In genomic region chrX:118974908-118975671, GRCh38 we compare ENCODE assay signal across 8 cellular contexts. TPM values are rescaled to one million over a fixed set of nuclear protein-coding genes. Genes with fewer than 3 reads are reported as not detected.
DNase-seq lines count a peak whose midpoint lies in the region; ATAC-seq and TF ChIP-seq lines count a peak whose summit lies in the region.

No MANE protein-coding gene starts in this region.

- peak overlapping the region; percentile 69 for H3K27ac ChIP-seq in C4-2B
- H3K27ac ChIP-seq in GM23338 (ENCODE audit: low read depth): no peak overlapping the region

- H3K9me3 Mint-ChIP-seq in GM23338: no peaks in the 10 kb centered on the region

- no peaks in the 10 kb centered on the region for H3K36me3 ChIP-seq in GM23338 (ENCODE audit: insufficient read depth)

- H3K36me3 Mint-ChIP-seq in GM23338 (ENCODE audit: low read depth): no peaks in the 10 kb centered on the region

- H3K4me1 Mint-ChIP-seq in GM23338: peaks cover 9% of the 10 kb centered on the region

- peak overlapping the region; percentile 66 for H3K4me3 Mint-ChIP-seq in GM23338

- no peaks in the 10 kb centered on the region for H3K9me2 ChIP-seq in GM23338 (ENCODE audit: insufficient read depth)

- no peaks in the 10 kb centered on the region for H4K20me1 ChIP-seq in GM23338 (replicated peaks; ENCODE audit: insufficient read depth)

- intact Hi-C loops in posterior cingulate gyrus (cut with DNase I): no loop called here

- 0 out of 2 replicates have a peak overlapping the region, but pooled peaks have one; percentile 23 for H2AFZ ChIP-seq in GM23338

- peak; percentile 34 for ATAC-seq in GM23338
- ATAC-seq in GM21737 (IDR thresholded peaks at IDR 0.05; ENCODE audit: unreplicated experiment): no peak

- peaks cover 92% of the 10 kb centered on the region for H3K27me3 Mint-ChIP-seq in GM23338 (ENCODE audit: insufficient read depth, low read depth, poor library complexity)

- peak; percentile 17; the same call in 1 of the 2 replicates for TF ChIP-seq CTCF in C4-2B (conservative IDR thresholded peaks at IDR 0.05)
- no peak for TF ChIP-seq CTCF in GM23338 (conservative IDR thresholded peaks at IDR 0.05; ENCODE audit: low read depth in 2 of 2)

- DNase-seq in GM23338 (ENCODE audit: low spot score): peak; percentile 60
- peak; percentile 28 for DNase-seq in NOMO-1 treated with dmso at 0.1 percent for 144 hours (lab: John Stamatoyannopoulos, UW; ENCODE audit: unreplicated experiment)
- peak; percentile 32 for DNase-seq in activated T-helper 9 cell treated with anti-CD3 and anti-CD28 coated beads, Interleukin-2, amount 50 U/mL, for 16 hours (ENCODE audit: low read depth)
- DNase-seq in glomerular visceral epithelial cell (ENCODE audit: extremely low spot score): peak; percentile 4
- DNase-seq in posterior cingulate gyrus: peak in 8 of 10 donors; percentile 7 to 83 (median 34)
- no peak for DNase-seq in middle frontal gyrus (ENCODE audit: extremely low spot score, low spot score)

- no peaks in the 10 kb centered on the region for H3K4me1 ChIP-seq in GM23338 (ENCODE audit: insufficient read depth)

- H3K4me3 ChIP-seq in GM23338: peak overlapping the region; percentile 50

- H3K27ac Mint-ChIP-seq in GM23338: no peak overlapping the region

- no peaks in the 10 kb centered on the region for H3K79me2 ChIP-seq in GM23338 (replicated peaks; ENCODE audit: insufficient read depth)

- H3K27me3 ChIP-seq in GM23338 (ENCODE audit: insufficient read depth): peaks cover 100% of the 10 kb centered on the region

- peak overlapping the region; percentile 74 for H3K4me2 ChIP-seq in GM23338

- no peaks in the 10 kb centered on the region for H3F3A ChIP-seq in GM23338 (replicated peaks; ENCODE audit: low read depth)

TF ChIP-seq in GM23338, 12 proteins besides CTCF, POLR2A, EP300 and RAD21:
- TF ChIP-seq EZH2 (IDR thresholded peaks at IDR 0.05; ENCODE audit: low read depth, unreplicated experiment): peak; percentile 47
- TF ChIP-seq, protein P1, sequence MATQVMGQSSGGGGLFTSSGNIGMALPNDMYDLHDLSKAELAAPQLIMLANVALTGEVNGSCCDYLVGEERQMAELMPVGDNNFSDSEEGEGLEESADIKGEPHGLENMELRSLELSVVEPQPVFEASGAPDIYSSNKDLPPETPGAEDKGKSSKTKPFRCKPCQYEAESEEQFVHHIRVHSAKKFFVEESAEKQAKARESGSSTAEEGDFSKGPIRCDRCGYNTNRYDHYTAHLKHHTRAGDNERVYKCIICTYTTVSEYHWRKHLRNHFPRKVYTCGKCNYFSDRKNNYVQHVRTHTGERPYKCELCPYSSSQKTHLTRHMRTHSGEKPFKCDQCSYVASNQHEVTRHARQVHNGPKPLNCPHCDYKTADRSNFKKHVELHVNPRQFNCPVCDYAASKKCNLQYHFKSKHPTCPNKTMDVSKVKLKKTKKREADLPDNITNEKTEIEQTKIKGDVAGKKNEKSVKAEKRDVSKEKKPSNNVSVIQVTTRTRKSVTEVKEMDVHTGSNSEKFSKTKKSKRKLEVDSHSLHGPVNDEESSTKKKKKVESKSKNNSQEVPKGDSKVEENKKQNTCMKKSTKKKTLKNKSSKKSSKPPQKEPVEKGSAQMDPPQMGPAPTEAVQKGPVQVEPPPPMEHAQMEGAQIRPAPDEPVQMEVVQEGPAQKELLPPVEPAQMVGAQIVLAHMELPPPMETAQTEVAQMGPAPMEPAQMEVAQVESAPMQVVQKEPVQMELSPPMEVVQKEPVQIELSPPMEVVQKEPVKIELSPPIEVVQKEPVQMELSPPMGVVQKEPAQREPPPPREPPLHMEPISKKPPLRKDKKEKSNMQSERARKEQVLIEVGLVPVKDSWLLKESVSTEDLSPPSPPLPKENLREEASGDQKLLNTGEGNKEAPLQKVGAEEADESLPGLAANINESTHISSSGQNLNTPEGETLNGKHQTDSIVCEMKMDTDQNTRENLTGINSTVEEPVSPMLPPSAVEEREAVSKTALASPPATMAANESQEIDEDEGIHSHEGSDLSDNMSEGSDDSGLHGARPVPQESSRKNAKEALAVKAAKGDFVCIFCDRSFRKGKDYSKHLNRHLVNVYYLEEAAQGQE (IDR thresholded peaks at IDR 0.05; ENCODE audit: unreplicated experiment): no peak
- no peak for TF ChIP-seq ZNF331 (CRISPR knock-in tag; IDR thresholded peaks at IDR 0.05; ENCODE audit: low read depth)
TF ChIP-seq in GM23338: peak in this region for 1.

RNA-seq across cellular contexts. Expression of gene LONRF3, which starts 0.7 kb away (rescaled TPM):
- 0.10 and 0.12 TPM in 2 replicates for total RNA-seq in GM23338 (2014; rRNA removed; shearing (Covaris generic))
- polyA plus RNA-seq in GM23338 (2016; fragmentation: Nextera tagmentation; extraction: Ambion mirVana): not detected in 2 replicates
